ENCODE assay signal across 25 cellular contexts in the genomic region with DNA sequence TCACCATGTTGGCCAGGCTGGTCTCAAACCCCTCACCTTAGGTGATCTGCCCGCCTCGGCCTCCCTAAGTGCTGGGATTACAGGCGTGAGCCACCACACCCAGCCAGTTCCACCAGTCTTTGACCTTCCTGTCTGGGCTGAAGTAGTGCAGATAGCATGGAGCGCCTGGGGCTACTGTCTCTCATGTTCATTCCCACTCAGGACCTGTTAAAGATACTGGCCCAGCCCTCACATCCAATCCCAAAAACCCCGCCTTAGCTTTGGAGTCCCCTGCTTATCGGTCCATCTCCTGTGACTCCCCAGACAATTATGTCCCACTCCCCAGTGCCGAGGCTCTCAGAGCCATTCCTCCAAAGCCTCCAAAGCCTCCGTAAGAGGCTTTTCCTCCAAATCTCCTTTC. TPM values are rescaled to one million over a fixed set of nuclear protein-coding genes. Genes with fewer than 3 reads are reported as not detected.
"Had no signal": no experiment of that assay in that cellular context is flagged by ENCODE, and none has a peak within 500 bp of the region (broad histone marks: within the 10 kb centered on the region; RNA-seq: fewer than 3 reads in every experiment).

No MANE protein-coding gene starts in this region.

- ATAC-seq: esophagus mucosa, heart left ventricle, left lobe of liver, mucosa of descending colon, natural killer cell had no signal

- H3K9me3 Mint-ChIP-seq: natural killer cell; neural crest cell; stimulated activated naive CD8-positive, alpha-beta T cell treated with anti-CD3 and anti-CD28 coated beads, Interleukin-15, Interleukin-2, amounts not matched to agents 100 ng/mL and 50 ng/mL, for 24 hours had no signal

- H3K27ac ChIP-seq: coronary artery, heart left ventricle, ovary, right atrium auricular region, sigmoid colon, skin epidermis, thoracic aorta, transverse colon had no signal

- H3K27me3 Mint-ChIP-seq: stimulated activated naive CD8-positive, alpha-beta T cell treated with anti-CD3 and anti-CD28 coated beads, Interleukin-15, Interleukin-2, amounts not matched to agents 100 ng/mL and 50 ng/mL, for 24 hours had no signal

- DNase-seq: dorsolateral prefrontal cortex; effector CD8-positive, alpha-beta T cell; heart left ventricle; hippocampal formation; mammary epithelial cell; mucosa of descending colon; natural killer cell; nucleus accumbens; ovary; sigmoid colon; transverse colon had no signal

- H3K36me3 Mint-ChIP-seq: natural killer cell had no signal

- H3K4me3 ChIP-seq: coronary artery, dorsolateral prefrontal cortex, heart left ventricle, mucosa of descending colon, ovary, right atrium auricular region, sigmoid colon, skin epidermis, thoracic aorta, transverse colon had no signal

- H3K4me3 Mint-ChIP-seq: natural killer cell, neural crest cell had no signal

- H3K36me3 ChIP-seq: ovary, right atrium auricular region, sigmoid colon, thoracic aorta, transverse colon had no signal

- H3K4me1 Mint-ChIP-seq: natural killer cell had no signal

- H3K27me3 ChIP-seq: heart left ventricle, ovary, right atrium auricular region, sigmoid colon, transverse colon had no signal

- H3K4me1 ChIP-seq: heart left ventricle, right atrium auricular region, sigmoid colon, transverse colon had no signal

- H3K27ac Mint-ChIP-seq: natural killer cell had no signal

- H3K9me3 ChIP-seq: heart left ventricle, mucosa of descending colon, ovary, right atrium auricular region, sigmoid colon, thoracic aorta, transverse colon had no signal

RNA-seq across cellular contexts. Expression of a gene that starts 12.0 kb away (rescaled TPM):
- total RNA-seq: chondrocyte, esophagus mucosa, fibroblast of lung, frontal cortex, glomerular endothelial cell, heart left ventricle, left lobe of liver, lower leg skin, mammary epithelial cell, mucosa of descending colon, neural crest cell, ovary, posterior vena cava, right atrium auricular region, sigmoid colon, thoracic aorta, transverse colon had no signal
- polyA plus RNA-seq: fibroblast of lung, heart left ventricle, mammary epithelial cell, ovary, sigmoid colon had no signal

RNA-seq across cellular contexts. Expression of a gene that starts 34.5 kb away (rescaled TPM):
- total RNA-seq: chondrocyte, fibroblast of lung, glomerular endothelial cell, mammary epithelial cell, neural crest cell had no signal
- polyA plus RNA-seq: fibroblast of lung, mammary epithelial cell had no signal
